In the genomic region with DNA sequence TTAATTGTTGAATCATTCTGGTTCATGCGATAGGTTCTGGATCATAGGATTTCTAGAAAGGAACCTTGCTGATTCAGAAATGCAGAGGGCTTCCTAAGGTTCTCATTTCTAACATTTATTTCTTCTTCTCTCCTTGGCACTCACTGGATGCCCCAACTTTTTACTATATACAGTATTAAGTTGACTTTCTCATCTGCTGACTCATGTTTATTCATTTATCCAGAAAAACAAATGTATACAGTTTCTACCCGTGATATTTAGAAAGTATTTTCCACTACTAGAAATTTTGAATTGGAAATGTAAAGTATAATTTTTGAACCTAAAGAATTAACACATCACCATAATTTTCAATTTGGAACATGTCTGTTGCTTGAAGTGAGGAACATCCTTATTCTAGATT, we compare ENCODE assay signal across 8 cellular contexts. TPM values are rescaled to one million over a fixed set of nuclear protein-coding genes. Genes with fewer than 3 reads are reported as not detected.
"Had no signal": no experiment of that assay in that cellular context is flagged by ENCODE, and none has a peak within 500 bp of the region (broad histone marks: within the 10 kb centered on the region; RNA-seq: fewer than 3 reads in every experiment).

No MANE protein-coding gene starts in this region.

- H3K4me2 ChIP-seq: GM23338 had no signal

- H2AFZ ChIP-seq: GM23338 had no signal

- FAIRE-seq: H1, H54, HTR-8/SVneo had no signal

- DNase-seq: H9, HCEC 1CT, KG1 had no signal

- ATAC-seq: GM23338 had no signal

- H3K4me3 ChIP-seq: GM23338 had no signal

RNA-seq across cellular contexts. Expression of gene OTX1, which starts 32.2 kb away (rescaled TPM):
- polyA plus RNA-seq: IgD-negative memory B cell had no signal
